1 cellular context compared by ENCODE assay signal in the genomic region with DNA sequence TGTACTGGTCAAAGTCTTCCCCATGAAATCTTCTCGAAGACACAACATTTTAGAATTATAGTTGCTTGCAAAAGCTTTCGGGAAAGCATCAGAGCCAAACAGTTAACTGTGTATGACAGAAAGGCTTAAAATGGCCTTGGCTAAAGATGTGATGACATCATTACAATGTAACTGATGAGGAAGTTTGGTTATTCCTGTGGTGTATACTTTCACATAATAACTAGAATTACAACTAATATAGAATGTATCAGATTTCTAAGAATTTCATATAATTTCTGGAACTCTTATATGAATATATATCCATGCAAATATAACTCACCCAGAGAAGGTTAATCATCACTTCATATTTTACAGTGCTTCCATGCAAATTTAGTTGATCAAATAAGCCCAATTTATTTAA.
TF ChIP-seq lines count a peak whose summit lies in the region.

No MANE protein-coding gene starts in this region.

TF ChIP-seq in HEK293, 187 proteins besides CTCF, POLR2A, EP300 and RAD21 (continued from another document):
- TF ChIP-seq, protein P1, sequence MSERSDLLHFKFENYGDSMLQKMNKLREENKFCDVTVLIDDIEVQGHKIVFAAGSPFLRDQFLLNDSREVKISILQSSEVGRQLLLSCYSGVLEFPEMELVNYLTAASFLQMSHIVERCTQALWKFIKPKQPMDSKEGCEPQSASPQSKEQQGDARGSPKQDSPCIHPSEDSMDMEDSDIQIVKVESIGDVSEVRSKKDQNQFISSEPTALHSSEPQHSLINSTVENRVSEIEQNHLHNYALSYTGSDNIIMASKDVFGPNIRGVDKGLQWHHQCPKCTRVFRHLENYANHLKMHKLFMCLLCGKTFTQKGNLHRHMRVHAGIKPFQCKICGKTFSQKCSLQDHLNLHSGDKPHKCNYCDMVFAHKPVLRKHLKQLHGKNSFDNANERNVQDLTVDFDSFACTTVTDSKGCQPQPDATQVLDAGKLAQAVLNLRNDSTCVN (tag by site-specific recombination; optimal IDR thresholded peaks at IDR 0.05) = no peak
- TF ChIP-seq ZNF707 (tag by site-specific recombination; IDR thresholded peaks at IDR 0.05) (no peak), ZNF623 (tag by site-specific recombination; IDR thresholded peaks at IDR 0.05) (no peak), ZNF549 (tag by site-specific recombination; IDR thresholded peaks at IDR 0.05) (no peak), ZNF660 (tag by site-specific recombination; IDR thresholded peaks at IDR 0.05) (0 out of 2 replicates have a peak, but pooled peaks have one; percentile 54), SETDB1 (IDR thresholded peaks at IDR 0.05; ENCODE audit: insufficient read length, low read length) (no peak), ZNF596 (tag by site-specific recombination; IDR thresholded peaks at IDR 0.05) (no peak), ZSCAN16 (tag by site-specific recombination; IDR thresholded peaks at IDR 0.05) (no peak), MEIS1 (CRISPR knock-in tag; IDR thresholded peaks at IDR 0.05; ENCODE audit: borderline replicate concordance) (no peak), ZBTB1 (tag by site-specific recombination; IDR thresholded peaks at IDR 0.05) (no peak), ZNF274 (IDR thresholded peaks at IDR 0.05; ENCODE audit: low read length) (no peak), ZNF274 (tag by site-specific recombination; IDR thresholded peaks at IDR 0.05; ENCODE audit: borderline replicate concordance) (no peak), ZNF585B (tag by site-specific recombination; IDR thresholded peaks at IDR 0.05) (no peak), ZNF366 (tag by site-specific recombination; conservative IDR thresholded peaks at IDR 0.05) (no peak), ZNF112 (tag by site-specific recombination; IDR thresholded peaks at IDR 0.05) (no peak), ZNF10 (tag by site-specific recombination; IDR thresholded peaks at IDR 0.05) (peak; percentile 91), ZNF416 (tag by site-specific recombination; IDR thresholded peaks at IDR 0.05) (no peak), ZNF341 (tag by site-specific recombination; IDR thresholded peaks at IDR 0.05; ENCODE audit: low read depth) (no peak), PRDM1 (tag by site-specific recombination; IDR thresholded peaks at IDR 0.05) (no peak), SP7 (tag by site-specific recombination; IDR thresholded peaks at IDR 0.05) (0 out of 2 replicates have a peak, but pooled peaks have one; percentile 14), ZNF521 (tag by site-specific recombination; IDR thresholded peaks at IDR 0.05) (no peak), SALL2 (tag by site-specific recombination; IDR thresholded peaks at IDR 0.05; ENCODE audit: borderline replicate concordance) (no peak), ZNF2 (tag by site-specific recombination; IDR thresholded peaks at IDR 0.05) (no peak)
- TF ChIP-seq, protein P2, sequence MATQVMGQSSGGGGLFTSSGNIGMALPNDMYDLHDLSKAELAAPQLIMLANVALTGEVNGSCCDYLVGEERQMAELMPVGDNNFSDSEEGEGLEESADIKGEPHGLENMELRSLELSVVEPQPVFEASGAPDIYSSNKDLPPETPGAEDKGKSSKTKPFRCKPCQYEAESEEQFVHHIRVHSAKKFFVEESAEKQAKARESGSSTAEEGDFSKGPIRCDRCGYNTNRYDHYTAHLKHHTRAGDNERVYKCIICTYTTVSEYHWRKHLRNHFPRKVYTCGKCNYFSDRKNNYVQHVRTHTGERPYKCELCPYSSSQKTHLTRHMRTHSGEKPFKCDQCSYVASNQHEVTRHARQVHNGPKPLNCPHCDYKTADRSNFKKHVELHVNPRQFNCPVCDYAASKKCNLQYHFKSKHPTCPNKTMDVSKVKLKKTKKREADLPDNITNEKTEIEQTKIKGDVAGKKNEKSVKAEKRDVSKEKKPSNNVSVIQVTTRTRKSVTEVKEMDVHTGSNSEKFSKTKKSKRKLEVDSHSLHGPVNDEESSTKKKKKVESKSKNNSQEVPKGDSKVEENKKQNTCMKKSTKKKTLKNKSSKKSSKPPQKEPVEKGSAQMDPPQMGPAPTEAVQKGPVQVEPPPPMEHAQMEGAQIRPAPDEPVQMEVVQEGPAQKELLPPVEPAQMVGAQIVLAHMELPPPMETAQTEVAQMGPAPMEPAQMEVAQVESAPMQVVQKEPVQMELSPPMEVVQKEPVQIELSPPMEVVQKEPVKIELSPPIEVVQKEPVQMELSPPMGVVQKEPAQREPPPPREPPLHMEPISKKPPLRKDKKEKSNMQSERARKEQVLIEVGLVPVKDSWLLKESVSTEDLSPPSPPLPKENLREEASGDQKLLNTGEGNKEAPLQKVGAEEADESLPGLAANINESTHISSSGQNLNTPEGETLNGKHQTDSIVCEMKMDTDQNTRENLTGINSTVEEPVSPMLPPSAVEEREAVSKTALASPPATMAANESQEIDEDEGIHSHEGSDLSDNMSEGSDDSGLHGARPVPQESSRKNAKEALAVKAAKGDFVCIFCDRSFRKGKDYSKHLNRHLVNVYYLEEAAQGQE (tag by site-specific recombination; IDR thresholded peaks at IDR 0.05) = no peak
- TF ChIP-seq, protein P3, sequence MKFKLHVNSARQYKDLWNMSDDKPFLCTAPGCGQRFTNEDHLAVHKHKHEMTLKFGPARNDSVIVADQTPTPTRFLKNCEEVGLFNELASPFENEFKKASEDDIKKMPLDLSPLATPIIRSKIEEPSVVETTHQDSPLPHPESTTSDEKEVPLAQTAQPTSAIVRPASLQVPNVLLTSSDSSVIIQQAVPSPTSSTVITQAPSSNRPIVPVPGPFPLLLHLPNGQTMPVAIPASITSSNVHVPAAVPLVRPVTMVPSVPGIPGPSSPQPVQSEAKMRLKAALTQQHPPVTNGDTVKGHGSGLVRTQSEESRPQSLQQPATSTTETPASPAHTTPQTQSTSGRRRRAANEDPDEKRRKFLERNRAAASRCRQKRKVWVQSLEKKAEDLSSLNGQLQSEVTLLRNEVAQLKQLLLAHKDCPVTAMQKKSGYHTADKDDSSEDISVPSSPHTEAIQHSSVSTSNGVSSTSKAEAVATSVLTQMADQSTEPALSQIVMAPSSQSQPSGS (tag by site-specific recombination; IDR thresholded peaks at IDR 0.05; ENCODE audit: low read depth) = peak; percentile 96
- TF ChIP-seq, protein P4, sequence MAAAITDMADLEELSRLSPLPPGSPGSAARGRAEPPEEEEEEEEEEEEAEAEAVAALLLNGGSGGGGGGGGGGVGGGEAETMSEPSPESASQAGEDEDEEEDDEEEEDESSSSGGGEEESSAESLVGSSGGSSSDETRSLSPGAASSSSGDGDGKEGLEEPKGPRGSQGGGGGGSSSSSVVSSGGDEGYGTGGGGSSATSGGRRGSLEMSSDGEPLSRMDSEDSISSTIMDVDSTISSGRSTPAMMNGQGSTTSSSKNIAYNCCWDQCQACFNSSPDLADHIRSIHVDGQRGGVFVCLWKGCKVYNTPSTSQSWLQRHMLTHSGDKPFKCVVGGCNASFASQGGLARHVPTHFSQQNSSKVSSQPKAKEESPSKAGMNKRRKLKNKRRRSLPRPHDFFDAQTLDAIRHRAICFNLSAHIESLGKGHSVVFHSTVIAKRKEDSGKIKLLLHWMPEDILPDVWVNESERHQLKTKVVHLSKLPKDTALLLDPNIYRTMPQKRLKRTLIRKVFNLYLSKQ (tag by site-specific recombination; IDR thresholded peaks at IDR 0.05; ENCODE audit: borderline replicate concordance) = no peak
